ENCODE assay signal across 34 cellular contexts in the genomic region with DNA sequence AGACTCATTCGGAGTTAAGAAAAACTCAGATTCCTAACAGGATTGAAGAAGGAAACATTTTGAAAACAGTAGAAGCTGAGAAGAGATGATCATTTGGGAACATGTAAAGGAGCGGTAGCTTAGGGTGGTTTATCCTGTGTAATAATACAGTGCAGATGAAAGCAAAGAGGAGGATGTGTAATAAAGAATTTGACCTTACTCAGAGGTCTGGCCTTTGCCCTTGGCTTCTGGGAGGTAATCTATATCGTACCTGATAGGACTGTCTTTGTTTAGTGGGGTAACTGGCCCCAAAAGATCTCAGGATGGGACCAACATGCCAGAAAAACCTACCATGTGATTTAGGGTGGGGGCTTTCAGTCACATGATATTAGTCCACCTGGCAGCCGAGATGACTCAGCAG. TPM values are rescaled to one million over a fixed set of nuclear protein-coding genes. Genes with fewer than 3 reads are reported as not detected.
"Had no signal": no experiment of that assay in that cellular context is flagged by ENCODE, and none has a peak within 500 bp of the region (broad histone marks: within the 10 kb centered on the region; RNA-seq: fewer than 3 reads in every experiment).

No MANE protein-coding gene starts in this region.

- ATAC-seq: activated naive CD4-positive, alpha-beta T cell treated with anti-CD3 and anti-CD28 coated beads, Interleukin-2, amount 50 U/mL, for 72 hours; activated T-helper 17 cell treated with anti-CD3 and anti-CD28 coated beads, Interleukin-2, amount 50 U/mL, for 72 hours; effector memory CD8-positive, alpha-beta T cell; foreskin keratinocyte; heart left ventricle; left colon; naive thymus-derived CD8-positive, alpha-beta T cell; right cardiac atrium; stimulated activated naive CD8-positive, alpha-beta T cell treated with anti-CD3 and anti-CD28 coated beads, Interleukin-15, Interleukin-2, amounts not matched to agents 100 U/mL and 50 U/mL, for 24 hours had no signal

- H3K4me1 Mint-ChIP-seq: activated T-helper 17 cell treated with anti-CD3 and anti-CD28 coated beads, Interleukin-2, amount 50 U/mL, for 72 hours; immature natural killer cell; memory B cell; naive thymus-derived CD8-positive, alpha-beta T cell; neural progenitor cell had no signal

- H3K9ac ChIP-seq: neural progenitor cell, parathyroid adenoma had no signal

- H3K4me2 ChIP-seq: neural progenitor cell had no signal

- DNase-seq: activated CD4-positive, alpha-beta memory T cell treated with anti-CD3 and anti-CD28 coated beads for 36 hours; activated CD4-positive, alpha-beta T cell treated with anti-CD3 and anti-CD28 coated beads, Interleukin-2, amount 10 ng/mL, durations not matched to agents 24 days and 14 days; activated CD8-positive, alpha-beta memory T cell treated with anti-CD3 and anti-CD28 coated beads, Interleukin-2, amount 50 U/mL, for 4 hours; activated gamma-delta T cell treated with Interleukin-2 at 50 U/mL for 16 hours; activated T-cell treated with anti-CD3 and anti-CD28 coated beads, Interleukin-2, amount 50 U/mL, for 1 hour; brain microvascular endothelial cell; caudate nucleus; cortex of kidney; effector memory CD8-positive, alpha-beta T cell; foreskin keratinocyte; heart left ventricle; hypothalamus; immature natural killer cell; kidney; left colon; naive thymus-derived CD8-positive, alpha-beta T cell; occipital lobe; right cardiac atrium; spleen; stimulated activated naive CD8-positive, alpha-beta T cell treated with anti-CD3 and anti-CD28 coated beads, Interleukin-15, Interleukin-2, amounts not matched to agents 100 U/mL and 50 U/mL, for 24 hours; T-helper 1 cell; uterus had no signal

- H3K36me3 ChIP-seq: neural progenitor cell, uterus had no signal

- H3K27me3 ChIP-seq: brain microvascular endothelial cell, foreskin keratinocyte, heart left ventricle, neural progenitor cell, spleen, uterus had no signal

- H3K4me3 Mint-ChIP-seq: activated CD4-positive, alpha-beta memory T cell treated with anti-CD3 and anti-CD28 coated beads for 36 hours; activated CD4-positive, alpha-beta T cell treated with anti-CD3 and anti-CD28 coated beads, Interleukin-2, amount 10 ng/mL, durations not matched to agents 24 days and 14 days; activated T-helper 17 cell treated with anti-CD3 and anti-CD28 coated beads, Interleukin-2, amount 50 U/mL, for 72 hours; effector memory CD8-positive, alpha-beta T cell; immature natural killer cell; memory B cell; naive thymus-derived CD8-positive, alpha-beta T cell; neural progenitor cell; type B pancreatic cell had no signal

- H3K9me3 Mint-ChIP-seq: activated CD4-positive, alpha-beta memory T cell treated with anti-CD3 and anti-CD28 coated beads for 36 hours; activated CD4-positive, alpha-beta T cell treated with anti-CD3 and anti-CD28 coated beads, Interleukin-2, amount 10 ng/mL, durations not matched to agents 24 days and 14 days; activated naive CD4-positive, alpha-beta T cell treated with anti-CD3 and anti-CD28 coated beads, Interleukin-2, amount 50 U/mL, for 72 hours; activated T-helper 17 cell treated with anti-CD3 and anti-CD28 coated beads, Interleukin-2, amount 50 U/mL, for 72 hours; effector memory CD8-positive, alpha-beta T cell; immature natural killer cell; memory B cell; naive thymus-derived CD8-positive, alpha-beta T cell; neural progenitor cell; type B pancreatic cell had no signal

- H3K27ac Mint-ChIP-seq: activated CD4-positive, alpha-beta memory T cell treated with anti-CD3 and anti-CD28 coated beads for 36 hours; activated CD4-positive, alpha-beta T cell treated with anti-CD3 and anti-CD28 coated beads, Interleukin-2, amount 10 ng/mL, durations not matched to agents 24 days and 14 days; activated naive CD4-positive, alpha-beta T cell treated with anti-CD3 and anti-CD28 coated beads, Interleukin-2, amount 50 U/mL, for 72 hours; activated T-helper 17 cell treated with anti-CD3 and anti-CD28 coated beads, Interleukin-2, amount 50 U/mL, for 72 hours; effector memory CD8-positive, alpha-beta T cell; memory B cell; neural progenitor cell; type B pancreatic cell had no signal

- H2AFZ ChIP-seq: neural progenitor cell, parathyroid adenoma had no signal

- H3K27ac ChIP-seq: brain microvascular endothelial cell, foreskin keratinocyte, heart left ventricle, neural progenitor cell, parathyroid adenoma, spleen, uterus had no signal

- H3K4me1 ChIP-seq: heart left ventricle, parathyroid adenoma, spleen, uterus had no signal

- H3K27me3 Mint-ChIP-seq: activated CD4-positive, alpha-beta memory T cell treated with anti-CD3 and anti-CD28 coated beads for 36 hours; activated CD4-positive, alpha-beta T cell treated with anti-CD3 and anti-CD28 coated beads, Interleukin-2, amount 10 ng/mL, durations not matched to agents 24 days and 14 days; activated T-helper 17 cell treated with anti-CD3 and anti-CD28 coated beads, Interleukin-2, amount 50 U/mL, for 72 hours; effector memory CD8-positive, alpha-beta T cell; memory B cell; naive thymus-derived CD8-positive, alpha-beta T cell; type B pancreatic cell had no signal

- H3K4me3 ChIP-seq: heart left ventricle, neural progenitor cell, spleen, uterus had no signal

- H3K9me3 ChIP-seq: heart left ventricle, spleen, uterus had no signal

RNA-seq across cellular contexts. Expression of a gene that starts 23.4 kb away (rescaled TPM):
- total RNA-seq: activated CD4-positive, alpha-beta memory T cell treated with anti-CD3 and anti-CD28 coated beads for 36 hours; activated CD4-positive, alpha-beta T cell treated with anti-CD3 and anti-CD28 coated beads, Interleukin-2, amount 10 ng/mL, durations not matched to agents 24 days and 14 days; activated CD8-positive, alpha-beta memory T cell treated with anti-CD3 and anti-CD28 coated beads for 36 hours; activated naive CD4-positive, alpha-beta T cell treated with anti-CD3 and anti-CD28 coated beads, Interleukin-2, amount 50 U/mL, for 72 hours; activated T-helper 17 cell treated with anti-CD3 and anti-CD28 coated beads, Interleukin-2, amount 50 U/mL, for 72 hours; astrocyte; chondrocyte; endothelial cell of umbilical vein; heart left ventricle; kidney; left colon; lower leg skin; naive thymus-derived CD8-positive, alpha-beta T cell; right cardiac atrium; spleen had no signal
- polyA plus RNA-seq: endothelial cell of umbilical vein; esophagus; heart left ventricle; immature natural killer cell; naive thymus-derived CD8-positive, alpha-beta T cell; right cardiac atrium had no signal
